ENCODE assay signal across 1 cellular context in genomic region chr11:1628506-1629325, GRCh38.
TF ChIP-seq lines count a peak whose summit lies in the region.

No MANE protein-coding gene starts in this region.

TF ChIP-seq in endothelial cell of umbilical vein, 7 proteins besides CTCF, POLR2A, EP300 and RAD21:
- TF ChIP-seq POLR2AphosphoS5 (IDR thresholded peaks at IDR 0.05; ENCODE audit: insufficient read depth, low read depth, low read length) (no peak), MAX (IDR thresholded peaks at IDR 0.05; ENCODE audit: insufficient read depth, insufficient read length) (no peak), FOS (IDR thresholded peaks at IDR 0.05; ENCODE audit: borderline replicate concordance, insufficient read depth, low read length) (no peak), EZH2 (IDR thresholded peaks at IDR 0.05; ENCODE audit: borderline replicate concordance, low read depth, low read length, severe bottlenecking) (no peak), GATA2 (IDR thresholded peaks at IDR 0.05; ENCODE audit: insufficient read depth, insufficient read length, low read depth, low read length) (no peak), MYC (IDR thresholded peaks at IDR 0.05; ENCODE audit: low read depth, low read length) (no peak), JUN (IDR thresholded peaks at IDR 0.05; ENCODE audit: borderline replicate concordance, insufficient read depth, insufficient read length, low read depth) (no peak)
